Comparison of ENCODE assay signal across 23 cellular contexts in the genomic region with DNA sequence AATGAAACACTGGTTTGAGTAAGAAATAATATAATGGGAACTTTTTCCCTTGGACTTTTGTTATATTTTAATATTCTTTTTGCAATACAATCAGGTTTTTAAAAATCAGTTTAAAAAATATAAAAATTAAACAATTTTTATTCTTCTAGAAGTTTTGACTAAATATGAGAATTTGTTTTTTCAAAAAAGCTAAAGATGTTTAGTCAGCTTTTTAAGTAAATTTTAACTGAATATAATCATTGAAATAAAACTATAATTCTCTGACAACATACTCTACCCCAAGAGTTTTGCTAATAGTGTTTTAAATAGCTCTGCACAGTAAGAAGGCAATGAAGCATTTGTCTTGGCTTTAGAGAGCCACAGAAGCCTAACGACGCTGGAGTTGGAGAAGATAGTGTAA.
"Had no signal": no experiment of that assay in that cellular context is flagged by ENCODE, and none has a peak within 500 bp of the region (broad histone marks: within the 10 kb centered on the region; RNA-seq: fewer than 3 reads in every experiment).

No MANE protein-coding gene starts in this region.

- FAIRE-seq: islet of Langerhans had no signal

- ATAC-seq: mucosa of descending colon; naive thymus-derived CD8-positive, alpha-beta T cell; right lobe of liver; stimulated activated naive B cell treated with anti-CD40 and anti-IgM and Interleukin-4, amounts not matched to agents 10 μg/mL and 1 μg/mL and 100 μg/mL, for 72 hours; stimulated activated naive CD8-positive, alpha-beta T cell treated with anti-CD3 and anti-CD28 coated beads, Interleukin-15, Interleukin-2, amounts not matched to agents 100 U/mL and 50 U/mL, for 24 hours had no signal

- H3K9me3 ChIP-seq: left ventricle myocardium inferior, mucosa of descending colon, neutrophil, right atrium auricular region, right lobe of liver, stomach, testis, thyroid gland, transverse colon, uterus had no signal

- H3K36me3 ChIP-seq: left ventricle myocardium inferior, neutrophil, right atrium auricular region, right lobe of liver, stomach, thyroid gland, transverse colon, uterus had no signal

- DNase-seq: hypothalamus; immature natural killer cell; left ventricle myocardium inferior; midbrain; mucosa of descending colon; naive thymus-derived CD8-positive, alpha-beta T cell; occipital lobe; right lobe of liver; stimulated activated CD4-positive, alpha-beta T cell treated with anti-CD3 and anti-CD28 coated beads, Interleukin-12 subunit alpha, Interleukin-12 subunit beta, amount 100 ng/mL, for 4 hours; stimulated activated CD4-positive, alpha-beta T cell treated with anti-CD3 and anti-CD28 coated beads, Interleukin-15, amount 100 ng/mL, for 24 hours; stimulated activated CD4-positive, alpha-beta T cell treated with anti-CD3 and anti-CD28 coated beads, Interleukin-2, amount 100 ng/mL, for 24 hours; stimulated activated CD4-positive, alpha-beta T cell treated with anti-CD3 and anti-CD28 coated beads, Interleukin-4, amount 100 ng/mL, for 1 hour; stimulated activated naive B cell treated with anti-CD40 and anti-IgM and Interleukin-4, amounts not matched to agents 10 μg/mL and 1 μg/mL and 100 μg/mL, for 72 hours; stimulated activated naive CD8-positive, alpha-beta T cell treated with anti-CD3 and anti-CD28 coated beads, Interleukin-15, Interleukin-2, amounts not matched to agents 100 U/mL and 50 U/mL, for 24 hours; stomach; testis; thyroid gland; transverse colon; uterus had no signal

- H3K4me1 ChIP-seq: left ventricle myocardium inferior, right atrium auricular region, right lobe of liver, stomach, testis, thyroid gland, transverse colon, uterus had no signal

- H3K4me3 ChIP-seq: left ventricle myocardium inferior, lung, mucosa of descending colon, right atrium auricular region, right lobe of liver, stomach, testis, thyroid gland, transverse colon, uterus had no signal

- H3K27ac ChIP-seq: left ventricle myocardium inferior, neutrophil, right atrium auricular region, right lobe of liver, stomach, testis, thyroid gland, transverse colon, uterus had no signal

- H3K27me3 ChIP-seq: neutrophil, right atrium auricular region, right lobe of liver, stomach, testis, thyroid gland, transverse colon, uterus had no signal
